Comparison of ENCODE assay signal across 2 cellular contexts in the genomic region with DNA sequence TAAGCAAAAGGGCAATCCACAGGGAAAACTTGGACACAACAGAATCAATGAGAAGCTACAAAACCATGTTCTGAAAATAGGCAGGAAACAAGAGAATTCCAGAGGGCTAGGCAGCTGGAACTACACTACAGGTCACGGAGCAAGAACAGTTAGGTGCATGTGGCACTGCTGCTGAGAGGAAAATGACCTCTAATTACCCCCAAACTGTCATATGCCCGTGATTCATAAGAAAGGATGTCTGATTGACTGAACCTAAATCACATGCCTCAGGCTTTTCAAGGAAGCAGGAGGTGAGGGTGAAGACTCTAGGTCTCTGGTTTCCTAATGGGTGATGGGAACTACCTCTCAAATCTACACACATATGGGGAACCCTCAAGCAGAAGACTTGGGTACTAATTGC.
TF ChIP-seq lines count a peak whose summit lies in the region.

No MANE protein-coding gene starts in this region.

TF ChIP-seq in GM23338, 12 proteins besides CTCF, POLR2A, EP300 and RAD21:
- TF ChIP-seq EZH2phosphoT487 (IDR thresholded peaks at IDR 0.05; ENCODE audit: unreplicated experiment) (no peak), ZNF331 (CRISPR knock-in tag; IDR thresholded peaks at IDR 0.05; ENCODE audit: low read depth) (no peak), ETS1 (IDR thresholded peaks at IDR 0.05) (no peak), NANOG (IDR thresholded peaks at IDR 0.05; ENCODE audit: borderline replicate concordance) (no peak), POLR2AphosphoS5 (IDR thresholded peaks at IDR 0.05; ENCODE audit: low read depth) (no peak), CREB1 (CRISPR knock-in tag; IDR thresholded peaks at IDR 0.05; ENCODE audit: low read depth) (no peak), STAT1 (IDR thresholded peaks at IDR 0.05; ENCODE audit: unreplicated experiment) (no peak), ZNF114 (CRISPR knock-in tag; IDR thresholded peaks at IDR 0.05) (no peak)
- TF ChIP-seq, protein P1, sequence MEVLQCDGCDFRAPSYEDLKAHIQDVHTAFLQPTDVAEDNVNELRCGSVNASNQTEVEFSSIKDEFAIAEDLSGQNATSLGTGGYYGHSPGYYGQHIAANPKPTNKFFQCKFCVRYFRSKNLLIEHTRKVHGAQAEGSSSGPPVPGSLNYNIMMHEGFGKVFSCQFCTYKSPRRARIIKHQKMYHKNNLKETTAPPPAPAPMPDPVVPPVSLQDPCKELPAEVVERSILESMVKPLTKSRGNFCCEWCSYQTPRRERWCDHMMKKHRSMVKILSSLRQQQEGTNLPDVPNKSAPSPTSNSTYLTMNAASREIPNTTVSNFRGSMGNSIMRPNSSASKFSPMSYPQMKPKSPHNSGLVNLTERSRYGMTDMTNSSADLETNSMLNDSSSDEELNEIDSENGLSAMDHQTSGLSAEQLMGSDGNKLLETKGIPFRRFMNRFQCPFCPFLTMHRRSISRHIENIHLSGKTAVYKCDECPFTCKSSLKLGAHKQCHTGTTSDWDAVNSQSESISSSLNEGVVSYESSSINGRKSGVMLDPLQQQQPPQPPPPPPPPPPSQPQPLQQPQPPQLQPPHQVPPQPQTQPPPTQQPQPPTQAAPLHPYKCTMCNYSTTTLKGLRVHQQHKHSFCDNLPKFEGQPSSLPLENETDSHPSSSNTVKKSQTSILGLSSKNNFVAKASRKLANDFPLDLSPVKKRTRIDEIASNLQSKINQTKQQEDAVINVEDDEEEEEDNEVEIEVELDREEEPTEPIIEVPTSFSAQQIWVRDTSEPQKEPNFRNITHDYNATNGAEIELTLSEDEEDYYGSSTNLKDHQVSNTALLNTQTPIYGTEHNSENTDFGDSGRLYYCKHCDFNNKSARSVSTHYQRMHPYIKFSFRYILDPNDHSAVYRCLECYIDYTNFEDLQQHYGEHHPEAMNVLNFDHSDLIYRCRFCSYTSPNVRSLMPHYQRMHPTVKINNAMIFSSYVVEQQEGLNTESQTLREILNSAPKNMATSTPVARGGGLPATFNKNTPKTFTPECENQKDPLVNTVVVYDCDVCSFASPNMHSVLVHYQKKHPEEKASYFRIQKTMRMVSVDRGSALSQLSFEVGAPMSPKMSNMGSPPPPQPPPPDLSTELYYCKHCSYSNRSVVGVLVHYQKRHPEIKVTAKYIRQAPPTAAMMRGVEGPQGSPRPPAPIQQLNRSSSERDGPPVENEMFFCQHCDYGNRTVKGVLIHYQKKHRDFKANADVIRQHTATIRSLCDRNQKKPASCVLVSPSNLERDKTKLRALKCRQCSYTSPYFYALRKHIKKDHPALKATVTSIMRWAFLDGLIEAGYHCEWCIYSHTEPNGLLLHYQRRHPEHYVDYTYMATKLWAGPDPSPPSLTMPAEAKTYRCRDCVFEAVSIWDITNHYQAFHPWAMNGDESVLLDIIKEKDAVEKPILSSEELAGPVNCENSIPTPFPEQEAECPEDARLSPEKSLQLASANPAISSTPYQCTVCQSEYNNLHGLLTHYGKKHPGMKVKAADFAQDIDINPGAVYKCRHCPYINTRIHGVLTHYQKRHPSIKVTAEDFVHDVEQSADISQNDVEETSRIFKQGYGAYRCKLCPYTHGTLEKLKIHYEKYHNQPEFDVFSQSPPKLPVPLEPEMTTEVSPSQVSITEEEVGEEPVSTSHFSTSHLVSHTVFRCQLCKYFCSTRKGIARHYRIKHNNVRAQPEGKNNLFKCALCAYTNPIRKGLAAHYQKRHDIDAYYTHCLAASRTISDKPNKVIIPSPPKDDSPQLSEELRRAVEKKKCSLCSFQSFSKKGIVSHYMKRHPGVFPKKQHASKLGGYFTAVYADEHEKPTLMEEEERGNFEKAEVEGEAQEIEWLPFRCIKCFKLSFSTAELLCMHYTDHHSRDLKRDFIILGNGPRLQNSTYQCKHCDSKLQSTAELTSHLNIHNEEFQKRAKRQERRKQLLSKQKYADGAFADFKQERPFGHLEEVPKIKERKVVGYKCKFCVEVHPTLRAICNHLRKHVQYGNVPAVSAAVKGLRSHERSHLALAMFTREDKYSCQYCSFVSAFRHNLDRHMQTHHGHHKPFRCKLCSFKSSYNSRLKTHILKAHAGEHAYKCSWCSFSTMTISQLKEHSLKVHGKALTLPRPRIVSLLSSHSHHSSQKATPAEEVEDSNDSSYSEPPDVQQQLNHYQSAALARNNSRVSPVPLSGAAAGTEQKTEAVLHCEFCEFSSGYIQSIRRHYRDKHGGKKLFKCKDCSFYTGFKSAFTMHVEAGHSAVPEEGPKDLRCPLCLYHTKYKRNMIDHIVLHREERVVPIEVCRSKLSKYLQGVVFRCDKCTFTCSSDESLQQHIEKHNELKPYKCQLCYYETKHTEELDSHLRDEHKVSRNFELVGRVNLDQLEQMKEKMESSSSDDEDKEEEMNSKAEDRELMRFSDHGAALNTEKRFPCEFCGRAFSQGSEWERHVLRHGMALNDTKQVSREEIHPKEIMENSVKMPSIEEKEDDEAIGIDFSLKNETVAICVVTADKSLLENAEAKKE (CRISPR knock-in tag; IDR thresholded peaks at IDR 0.05) = no peak

TF ChIP-seq in endothelial cell of umbilical vein, 7 proteins besides CTCF, POLR2A, EP300 and RAD21:
- TF ChIP-seq POLR2AphosphoS5 (IDR thresholded peaks at IDR 0.05; ENCODE audit: insufficient read depth, low read depth, low read length) (no peak), JUN (IDR thresholded peaks at IDR 0.05; ENCODE audit: borderline replicate concordance, insufficient read depth, insufficient read length, low read depth) (no peak), GATA2 (IDR thresholded peaks at IDR 0.05; ENCODE audit: insufficient read depth, insufficient read length, low read depth, low read length) (no peak), EZH2 (IDR thresholded peaks at IDR 0.05; ENCODE audit: borderline replicate concordance, low read depth, low read length, severe bottlenecking) (no peak), FOS (IDR thresholded peaks at IDR 0.05; ENCODE audit: borderline replicate concordance, insufficient read depth, low read length) (no peak), MYC (IDR thresholded peaks at IDR 0.05; ENCODE audit: low read depth, low read length) (no peak)
- TF ChIP-seq, protein P2, sequence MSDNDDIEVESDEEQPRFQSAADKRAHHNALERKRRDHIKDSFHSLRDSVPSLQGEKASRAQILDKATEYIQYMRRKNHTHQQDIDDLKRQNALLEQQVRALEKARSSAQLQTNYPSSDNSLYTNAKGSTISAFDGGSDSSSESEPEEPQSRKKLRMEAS (IDR thresholded peaks at IDR 0.05; ENCODE audit: insufficient read depth, insufficient read length) = no peak
